ENCODE assay signal across 22 cellular contexts in the genomic region with DNA sequence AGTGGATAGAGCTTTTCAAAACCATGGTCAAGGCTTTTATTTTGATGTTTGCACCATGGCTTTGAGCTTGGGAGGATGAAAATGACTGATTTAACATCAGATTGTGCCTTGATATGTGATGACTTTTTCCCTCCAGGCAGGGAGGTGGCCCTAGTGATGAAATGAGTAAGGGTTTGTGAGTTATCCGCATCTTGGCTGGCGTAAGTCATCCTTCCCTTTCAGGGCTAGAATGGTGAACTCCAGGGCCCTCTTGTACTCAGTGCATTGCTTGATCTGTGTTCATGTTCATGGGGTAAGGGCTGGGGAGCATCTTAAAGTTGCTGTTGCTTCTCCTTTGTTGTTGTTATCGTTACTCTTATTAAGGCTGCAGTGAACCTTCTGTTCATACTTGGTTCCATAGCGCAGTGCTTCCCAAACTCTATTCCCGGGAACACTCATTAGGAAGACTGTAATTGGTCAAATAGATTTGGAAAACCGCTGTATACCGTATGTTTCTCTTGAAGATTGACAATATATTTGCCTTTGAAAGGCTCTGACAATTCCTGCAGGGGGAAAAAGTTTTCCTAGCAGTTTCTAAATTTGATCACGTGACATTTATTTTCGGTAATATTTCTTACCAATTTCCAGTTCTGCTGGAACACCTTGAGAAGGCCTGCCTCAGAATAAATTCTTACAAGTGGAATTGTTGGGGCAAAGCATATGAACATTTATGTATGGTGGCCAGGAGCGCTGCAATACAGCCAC.
"Had no signal": no experiment of that assay in that cellular context is flagged by ENCODE, and none has a peak within 500 bp of the region (broad histone marks: within the 10 kb centered on the region; RNA-seq: fewer than 3 reads in every experiment).

No MANE protein-coding gene starts in this region.

- H3K27me3 Mint-ChIP-seq: natural killer cell treated with Interleukin-12 subunit alpha and Interleukin-12 subunit beta and Interleukin-15 and Interleukin-18, amount 100 ng/mL, for 72 hours; stimulated activated naive B cell treated with anti-CD40 and anti-IgM and Interleukin-4, amounts not matched to agents 10 μg/mL and 1 μg/mL and 100 μg/mL, for 72 hours had no signal

- H3K4me3 Mint-ChIP-seq: activated B cell treated with CpG ODN at 0.5 μM for 24 hours; activated CD8-positive, alpha-beta T cell treated with anti-CD3 and anti-CD28 coated beads, Interleukin-2, amount 10 ng/mL, durations not matched to agents 7 days and 5 days; activated T-cell treated with anti-CD3 and anti-CD28 coated beads, Interleukin-2, amount 50 U/mL, for 4 hours; natural killer cell treated with Interleukin-12 subunit alpha and Interleukin-12 subunit beta and Interleukin-15 and Interleukin-18, amount 100 ng/mL, for 72 hours; stimulated activated naive B cell treated with anti-CD40 and anti-IgM and Interleukin-4, amounts not matched to agents 10 μg/mL and 1 μg/mL and 100 μg/mL, for 72 hours; T-helper 2 cell treated with Interferon-gamma antibody and Interleukin-4, amounts not matched to agents 5 μg/mL and 100 μg/mL, for 36 hours had no signal

- DNase-seq: activated B cell treated with CpG ODN at 0.5 μM for 24 hours; activated CD4-positive, alpha-beta T cell treated with anti-CD3 and anti-CD28 coated beads for 4 hours; activated CD8-positive, alpha-beta T cell treated with anti-CD3 and anti-CD28 coated beads, Interleukin-2, amount 10 ng/mL, durations not matched to agents 7 days and 5 days; activated naive CD4-positive, alpha-beta T cell; activated T-cell treated with anti-CD3 and anti-CD28 coated beads, Interleukin-2, amount 50 U/mL, for 4 hours; anterior cingulate cortex; effector memory CD4-positive, alpha-beta T cell; gastrocnemius medialis; glutamatergic neuron; islet precursor cell; left ventricle myocardium inferior; mesendoderm; mucosa of descending colon; posterior cingulate gyrus; stimulated activated CD4-positive, alpha-beta T cell treated with anti-CD3 and anti-CD28 coated beads, Interleukin-12 subunit alpha, Interleukin-12 subunit beta, amount 100 ng/mL, for 4 hours; stimulated activated CD4-positive, alpha-beta T cell treated with anti-CD3 and anti-CD28 coated beads, Interleukin-4, amount 100 ng/mL, for 4 hours; stimulated activated CD8-positive, alpha-beta memory T cell treated with anti-CD3 and anti-CD28 coated beads, Interleukin-4, amount 100 ng/mL, for 48 hours; stimulated activated naive B cell treated with anti-CD40 and anti-IgM and Interleukin-4, amounts not matched to agents 10 μg/mL and 1 μg/mL and 100 μg/mL, for 72 hours; T-helper 1 cell had no signal

- H3K27ac Mint-ChIP-seq: activated B cell treated with CpG ODN at 0.5 μM for 24 hours; activated CD8-positive, alpha-beta T cell treated with anti-CD3 and anti-CD28 coated beads, Interleukin-2, amount 10 ng/mL, durations not matched to agents 7 days and 5 days; activated naive CD4-positive, alpha-beta T cell treated with anti-CD3 and anti-CD28 coated beads, Interleukin-2, amount 50 U/mL, for 72 hours; stimulated activated naive B cell treated with anti-CD40 and anti-IgM and Interleukin-4, amounts not matched to agents 10 μg/mL and 1 μg/mL and 100 μg/mL, for 72 hours; T-helper 2 cell treated with Interferon-gamma antibody and Interleukin-4, amounts not matched to agents 5 μg/mL and 100 μg/mL, for 36 hours had no signal
